17 cellular contexts compared by ENCODE assay signal in genomic region chr14:51654549-51654879, GRCh38. TPM values are rescaled to one million over a fixed set of nuclear protein-coding genes. Genes with fewer than 3 reads are reported as not detected.
DNase-seq lines count a peak whose midpoint lies in the region; ATAC-seq, FAIRE-seq and TF ChIP-seq lines count a peak whose summit lies in the region.
"Had no signal": no experiment of that assay in that cellular context is flagged by ENCODE, and none has a peak within 500 bp of the region (broad histone marks: within the 10 kb centered on the region; RNA-seq: fewer than 3 reads in every experiment).

No MANE protein-coding gene starts in this region.

- no peak overlapping the region for H3K27ac ChIP-seq in kidney (ENCODE audit: low read depth in 2 of 2, low read length in 2 of 2)
- peak overlapping the region in 5 of 21 experiments; percentile 19 to 100 (median 97) for H3K27ac ChIP-seq in skin epidermis

- H3K4me1 ChIP-seq in kidney (ENCODE audit: control insufficient read depth in 1 of 2, insufficient read depth in 1 of 2, low read depth in 1 of 2, low read length in 2 of 2), result no peaks in the 10 kb centered on the region

- H3K4me3 Mint-ChIP-seq in brain, result peak overlapping the region; percentile 92 to 95 (median 94)
- H3K4me3 Mint-ChIP-seq: CD4-positive, CD25-positive, alpha-beta regulatory T cell; stimulated activated naive B cell treated with anti-CD40 and anti-IgM and Interleukin-4, amounts not matched to agents 10 μg/mL and 1 μg/mL and 100 μg/mL, for 72 hours had no signal

- no peaks in the 10 kb centered on the region for H3K36me3 Mint-ChIP-seq in brain
- H3K36me3 Mint-ChIP-seq: CD4-positive, CD25-positive, alpha-beta regulatory T cell; stimulated activated naive B cell treated with anti-CD40 and anti-IgM and Interleukin-4, amounts not matched to agents 10 μg/mL and 1 μg/mL and 100 μg/mL, for 72 hours had no signal

- H3K36me3 ChIP-seq in kidney (ENCODE audit: control insufficient read depth in 1 of 2, insufficient read depth in 2 of 2, low read length in 2 of 2), result no peaks in the 10 kb centered on the region

- DNase-seq in HFF-Myc (ENCODE audit: extremely low read depth, low read depth) (no peak), kidney (no peak), NCI-H2171 treated with DMSO at 0.1 percent for 48 hours (lab: John Stamatoyannopoulos, UW) (no peak), SK-N-DZ (ENCODE audit: low spot score) (no peak)
- DNase-seq: activated CD8-positive, alpha-beta memory T cell treated with anti-CD3 and anti-CD28 coated beads for 24 hours; activated naive CD4-positive, alpha-beta T cell; CD4-positive, CD25-positive, alpha-beta regulatory T cell; Karpas-422; left colon; stimulated activated naive B cell treated with anti-CD40 and anti-IgM and Interleukin-4, amounts not matched to agents 10 μg/mL and 1 μg/mL and 100 μg/mL, for 72 hours; T1000 had no signal

- no peaks in the 10 kb centered on the region for H3K9me3 ChIP-seq in kidney (ENCODE audit: control insufficient read depth in 1 of 2, low read length in 2 of 2)

- peak overlapping the region; percentile 93 for H3K4me3 ChIP-seq in HFF-Myc (replicated peaks; ENCODE audit: low read depth, low read length)
- no peak overlapping the region for H3K4me3 ChIP-seq in kidney (ENCODE audit: low read length in 2 of 2)
- H3K4me3 ChIP-seq in skin epidermis, result peak overlapping the region in 6 of 7 experiments; percentile 2 to 95 (median 72)

- H3K9me3 Mint-ChIP-seq in brain, result peaks cover 0 to 3% (median 0%) of the 10 kb centered on the region in 5 experiments
- H3K9me3 Mint-ChIP-seq: stimulated activated naive B cell treated with anti-CD40 and anti-IgM and Interleukin-4, amounts not matched to agents 10 μg/mL and 1 μg/mL and 100 μg/mL, for 72 hours had no signal

- H3K27me3 Mint-ChIP-seq in brain, result peaks cover 8% of the 10 kb centered on the region

- H3K27ac Mint-ChIP-seq in brain, result peak overlapping the region in 1 of 5 experiments; percentile 97
- H3K27ac Mint-ChIP-seq: CD4-positive, CD25-positive, alpha-beta regulatory T cell; stimulated activated naive B cell treated with anti-CD40 and anti-IgM and Interleukin-4, amounts not matched to agents 10 μg/mL and 1 μg/mL and 100 μg/mL, for 72 hours had no signal

- no peak for ATAC-seq in HG02852 (IDR thresholded peaks at IDR 0.05; ENCODE audit: unreplicated experiment)
- ATAC-seq in GM18873 (IDR thresholded peaks at IDR 0.05; ENCODE audit: low FRiP score, unreplicated experiment), result no peak
- ATAC-seq: left colon; stimulated activated naive B cell treated with anti-CD40 and anti-IgM and Interleukin-4, amounts not matched to agents 10 μg/mL and 1 μg/mL and 100 μg/mL, for 72 hours had no signal

- intact Hi-C loops in kidney (cut with DNase I), result no loop called here

- TF ChIP-seq CTCF in HFF-Myc (IDR thresholded peaks at IDR 0.05; ENCODE audit: low read depth, low read length, missing control alignments) (no peak), brain (conservative IDR thresholded peaks at IDR 0.05) (no peak), kidney (IDR thresholded peaks at IDR 0.05; ENCODE audit: borderline replicate concordance, extremely low read depth, insufficient read depth) (no peak)

- no peak overlapping the region for H3K9ac ChIP-seq in kidney (ENCODE audit: low read length in 2 of 2)

- FAIRE-seq in kidney (lab: Jason Lieb, UNC), result peak; percentile 8
- FAIRE-seq: colon, RCC 7860 had no signal

- H3K4me1 Mint-ChIP-seq in brain, result peaks cover 62% of the 10 kb centered on the region

RNA-seq across cellular contexts. Expression of gene FRMD6, which starts 2.8 kb away (rescaled TPM):
- polyA plus RNA-seq in brain (ENCODE audit: insufficient read depth, low read depth, low replicate concordance), result 3.6 TPM
- 16.5 TPM for total RNA-seq in kidney
- polyA plus RNA-seq in kidney (ENCODE audit: insufficient read depth, low read depth, low replicate concordance), result 2.4 TPM
- 8.4 and 16.4 TPM in 2 replicates for polyA plus RNA-seq in SK-N-DZ (2014; cell fraction: cytosol; rRNA removed)
- polyA plus RNA-seq in SK-N-DZ (2014; cell fraction: nucleus; rRNA removed), result 8.9 and 9.4 TPM in 2 replicates

Comparison
In these comparisons a context has a peak if more than half of its experiments do, and no peak if none do; other contexts are left out.
1. H3K4me3 ChIP-seq: peak in HFF-Myc (single experiment) and skin epidermis (6 of 7); none in kidney (0 of 2).